ENCODE assay signal across 6 cellular contexts in genomic region chr14:64539186-64539552, GRCh38. TPM values are rescaled to one million over a fixed set of nuclear protein-coding genes. Genes with fewer than 3 reads are reported as not detected.
DNase-seq lines count a peak whose midpoint lies in the region; ATAC-seq and TF ChIP-seq lines count a peak whose summit lies in the region.

No MANE protein-coding gene starts in this region.

- peaks cover 19% of the 10 kb centered on the region for H3K27me3 ChIP-seq in GM23338 (ENCODE audit: insufficient read depth)
- peaks cover 0 to 23% (median 11%) of the 10 kb centered on the region in 3 experiments for H3K27me3 ChIP-seq in neuronal stem cell (ENCODE audit: control insufficient read depth in 3 of 3, insufficient read depth in 3 of 3, low read depth in 1 of 3, low read length in 3 of 3)

- peaks cover 17 to 22% of the 10 kb centered on the region in 2 donors for H3K9me3 ChIP-seq in neuronal stem cell (replicated peaks in 1 of 2; ENCODE audit: control insufficient read depth in 2 of 2, insufficient read depth in 1 of 2, low read depth in 1 of 2, low read length in 2 of 2)

- no peak overlapping the region for H2BK5ac ChIP-seq in neuronal stem cell (ENCODE audit: low read length)

- H3K27ac ChIP-seq in GM23338 (ENCODE audit: low read depth) = peak overlapping the region; percentile 98
- H3K27ac ChIP-seq in neuronal stem cell (replicated peaks; ENCODE audit: low read length) = no peak overlapping the region

- peak overlapping the region; percentile 2 for H3K18ac ChIP-seq in neuronal stem cell (ENCODE audit: low read length)

- H4K20me1 ChIP-seq in GM23338 (replicated peaks; ENCODE audit: insufficient read depth) = no peaks in the 10 kb centered on the region

- H3K23ac ChIP-seq in neuronal stem cell (ENCODE audit: low read depth, low read length, poor library complexity) = no peak overlapping the region

- peaks cover 33% of the 10 kb centered on the region for H3K4me1 Mint-ChIP-seq in GM23338

- H3K4me3 Mint-ChIP-seq in GM23338 = peak overlapping the region; percentile 78

- H3K79me2 ChIP-seq in GM23338 (replicated peaks; ENCODE audit: insufficient read depth) = peaks cover 24% of the 10 kb centered on the region

- no peak overlapping the region for H2BK15ac ChIP-seq in neuronal stem cell (ENCODE audit: low read length)

- peaks cover 29% of the 10 kb centered on the region for H3K36me3 Mint-ChIP-seq in GM23338 (ENCODE audit: low read depth)

- H4K91ac ChIP-seq in neuronal stem cell (ENCODE audit: low read depth, low read length, poor library complexity) = no peak overlapping the region

- H3K36me3 ChIP-seq in GM23338 (ENCODE audit: insufficient read depth) (no peaks in the 10 kb centered on the region), neuronal stem cell (replicated peaks in 1 of 2; ENCODE audit: control insufficient read depth in 2 of 2, insufficient read depth in 2 of 2, low read length in 2 of 2) (no peaks in the 10 kb centered on the region)

- no peaks in the 10 kb centered on the region for H3K79me1 ChIP-seq in neuronal stem cell (ENCODE audit: low read depth, low read length)

- H2BK120ac ChIP-seq in neuronal stem cell (ENCODE audit: low read depth, low read length) = no peak overlapping the region

- no peak overlapping the region for H4K8ac ChIP-seq in neuronal stem cell (ENCODE audit: low read depth, low read length)

- WGBS in neuronal stem cell (ENCODE audit: extremely low coverage in 2 of 2, insufficient read length in 2 of 2, insufficient replicate concordance in 1 of 2), 2 donors = no CpG with 5 or more reads among the region's 11 CpGs

- H3K4me1 ChIP-seq in GM23338 (ENCODE audit: insufficient read depth) (peaks cover 3% of the 10 kb centered on the region; the same call in 1 of the 2 replicates), neuronal stem cell (ENCODE audit: control insufficient read depth in 2 of 2, insufficient read depth in 1 of 2, low read depth in 1 of 2, low read length in 2 of 2) (peaks cover 0 to 1% of the 10 kb centered on the region in 2 donors)

- no peak for TF ChIP-seq CTCF in GM23338 (conservative IDR thresholded peaks at IDR 0.05; ENCODE audit: low read depth in 2 of 2)
- TF ChIP-seq CTCF in astrocyte of the spinal cord (IDR thresholded peaks at IDR 0.05; ENCODE audit: low read depth, low read length) = no peak

- peak overlapping the region; percentile 77 for H3K4me2 ChIP-seq in GM23338
- peak overlapping the region; percentile 42 for H3K4me2 ChIP-seq in neuronal stem cell (ENCODE audit: insufficient read depth, low read length, poor library complexity, severe bottlenecking)

- H3K27ac Mint-ChIP-seq in GM23338 = peak overlapping the region; percentile 99

- H3K14ac ChIP-seq in neuronal stem cell (ENCODE audit: low read length) = no peak overlapping the region

- H2AK5ac ChIP-seq in neuronal stem cell (ENCODE audit: low read depth, low read length) = peak overlapping the region; percentile 18

- intact Hi-C loops in posterior cingulate gyrus (cut with DNase I) = loop anchor here (10.0 kb wide), 1 partner anchor 226 kb away; no protein-coding TSS in a partner anchor

- H3K9me2 ChIP-seq in GM23338 (ENCODE audit: insufficient read depth) = no peaks in the 10 kb centered on the region

- H3K27me3 Mint-ChIP-seq in GM23338 (ENCODE audit: insufficient read depth, low read depth, poor library complexity) = peaks cover 26% of the 10 kb centered on the region

- H2AFZ ChIP-seq in GM23338 = peak overlapping the region; percentile 85; the same call in 1 of the 2 replicates
- H2AFZ ChIP-seq in neuronal stem cell (ENCODE audit: low read length) = no peak overlapping the region

- ATAC-seq in GM23338 (no peak), GM18868 (IDR thresholded peaks at IDR 0.05; ENCODE audit: unreplicated experiment) (no peak)
- ATAC-seq in activated CD4-positive, CD25-positive, alpha-beta regulatory T cell treated with anti-CD3 and anti-CD28 coated beads, Interleukin-2, amount 50 U/mL, for 24 hours = no peak

- H3K4me3 ChIP-seq in GM23338 = peak overlapping the region; percentile 59
- H3K4me3 ChIP-seq in astrocyte of the spinal cord (ENCODE audit: low read depth, low read length) = peak overlapping the region; percentile 52
- peak overlapping the region in 1 of 2 donors; percentile 72 for H3K4me3 ChIP-seq in neuronal stem cell (ENCODE audit: low read length in 2 of 2)

- DNase-seq in GM23338 (ENCODE audit: low spot score) (peak; percentile 20), astrocyte of the spinal cord (ENCODE audit: low read depth, low spot score) (no peak), neuronal stem cell (ENCODE audit: low spot score) (no peak), posterior cingulate gyrus (no peak)

- peak overlapping the region; percentile 46 for H3K9ac ChIP-seq in neuronal stem cell (ENCODE audit: low read depth, low read length, poor library complexity)

- H3K4ac ChIP-seq in neuronal stem cell (ENCODE audit: low read length) = no peak overlapping the region

- H3K9me3 Mint-ChIP-seq in GM23338 = peaks cover 28% of the 10 kb centered on the region

- H3F3A ChIP-seq in GM23338 (replicated peaks; ENCODE audit: low read depth) = no peaks in the 10 kb centered on the region

- no peak overlapping the region for H2BK12ac ChIP-seq in neuronal stem cell (ENCODE audit: low read length)

- in situ Hi-C loops in astrocyte of the spinal cord (cut with HindIII; ENCODE audit: low sequenced_read_pairs) = no loop called here

TF ChIP-seq in GM23338, 12 proteins besides CTCF, POLR2A, EP300 and RAD21 (continues in another document):
- TF ChIP-seq NANOG (IDR thresholded peaks at IDR 0.05; ENCODE audit: borderline replicate concordance) (no peak), ZNF114 (CRISPR knock-in tag; IDR thresholded peaks at IDR 0.05) (no peak), ZNF331 (CRISPR knock-in tag; IDR thresholded peaks at IDR 0.05; ENCODE audit: low read depth) (no peak), POLR2AphosphoS5 (IDR thresholded peaks at IDR 0.05; ENCODE audit: low read depth) (no peak; the same call in 1 of the 2 replicates)

RNA-seq across cellular contexts. Expression of gene HSPA2, which starts 1.4 kb away (rescaled TPM):
- total RNA-seq in GM23338 (2014; rRNA removed; shearing (Covaris generic)) = 114 and 130 TPM in 2 replicates
- 86.1 and 88.5 TPM in 2 replicates for polyA plus RNA-seq in GM23338 (2016; fragmentation: Nextera tagmentation; extraction: Ambion mirVana)
- 3.5 TPM for polyA plus RNA-seq in neuronal stem cell (2013, experiment 1 of 2)
- polyA plus RNA-seq in neuronal stem cell (2013, experiment 2 of 2) = 3.5 TPM

RNA-seq across cellular contexts. Expression of gene PPP1R36, which starts 10.6 kb away (rescaled TPM):
- total RNA-seq in GM23338 (2014; rRNA removed; shearing (Covaris generic)) = 0.42 TPM in 1 of 2 replicates, not detected in the other
- polyA plus RNA-seq in GM23338 (2016; fragmentation: Nextera tagmentation; extraction: Ambion mirVana) = 0.45 and 1.4 TPM in 2 replicates
- 0.11 TPM for polyA plus RNA-seq in neuronal stem cell (2013, experiment 1 of 2)
- 0.11 TPM for polyA plus RNA-seq in neuronal stem cell (2013, experiment 2 of 2)

RNA-seq across cellular contexts. Expression of gene ZBTB1, which starts 34.6 kb away (rescaled TPM):
- total RNA-seq in GM23338 (2014; rRNA removed; shearing (Covaris generic)) = 32.5 and 33.0 TPM in 2 replicates
- polyA plus RNA-seq in GM23338 (2016; fragmentation: Nextera tagmentation; extraction: Ambion mirVana) = 10.3 and 11.2 TPM in 2 replicates
- polyA plus RNA-seq in neuronal stem cell (2013, experiment 1 of 2) = 16.0 TPM
- 15.1 TPM for polyA plus RNA-seq in neuronal stem cell (2013, experiment 2 of 2)

RNA-seq across cellular contexts. Expression of gene ZBTB25, which starts 35.5 kb away (rescaled TPM):
- 8.0 and 8.9 TPM in 2 replicates for total RNA-seq in GM23338 (2014; rRNA removed; shearing (Covaris generic))
- polyA plus RNA-seq in GM23338 (2016; fragmentation: Nextera tagmentation; extraction: Ambion mirVana) = 4.1 and 5.8 TPM in 2 replicates
- polyA plus RNA-seq in neuronal stem cell (2013, experiment 1 of 2) = 6.9 TPM
- 6.2 TPM for polyA plus RNA-seq in neuronal stem cell (2013, experiment 2 of 2)
